In the genomic region with DNA sequence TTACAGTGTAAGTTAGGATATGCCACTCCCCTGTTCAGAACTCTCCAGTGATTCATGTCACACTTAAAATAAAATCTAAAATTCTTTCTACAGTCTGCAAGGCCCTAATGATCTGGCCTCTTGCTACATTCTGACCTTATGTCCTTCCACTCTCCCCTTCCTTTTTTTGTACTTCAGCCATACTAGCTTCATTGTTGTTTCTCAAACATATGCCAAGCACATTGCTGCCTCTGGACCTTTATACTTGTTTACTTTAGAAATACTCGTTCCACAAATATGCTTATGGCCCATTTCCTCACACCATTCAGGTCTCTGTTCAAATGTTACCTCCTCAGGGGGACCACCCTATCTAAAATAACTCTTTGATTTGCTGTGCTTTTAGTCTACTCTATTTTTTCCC, we compare ENCODE assay signal across 32 cellular contexts. TPM values are rescaled to one million over a fixed set of nuclear protein-coding genes. Genes with fewer than 3 reads are reported as not detected.
DNase-seq lines count a peak whose midpoint lies in the region; ATAC-seq and TF ChIP-seq lines count a peak whose summit lies in the region.
"Had no signal": no experiment of that assay in that cellular context is flagged by ENCODE, and none has a peak within 500 bp of the region (broad histone marks: within the 10 kb centered on the region; RNA-seq: fewer than 3 reads in every experiment).

No MANE protein-coding gene starts in this region.

- peaks cover 4% of the 10 kb centered on the region for H3K4me1 Mint-ChIP-seq in mesothelial cell of epicardium
- H3K4me1 Mint-ChIP-seq: activated B cell treated with CpG ODN at 0.5 μM for 24 hours; activated naive CD8-positive, alpha-beta T cell treated with anti-CD3 and anti-CD28 coated beads, Interleukin-2, amount 50 U/mL, for 24 hours; memory B cell; neural crest cell; T-cell had no signal

- H3K27me3 ChIP-seq in BJ (ENCODE audit: control insufficient read depth, insufficient read depth, low read length) (no peaks in the 10 kb centered on the region), fibroblast of lung (ENCODE audit: control insufficient read depth, insufficient read depth, low read length) (peaks cover 3% of the 10 kb centered on the region), osteoblast (ENCODE audit: insufficient read depth, low read length) (peaks cover 8% of the 10 kb centered on the region), BE2C (no peaks in the 10 kb centered on the region)
- H3K27me3 ChIP-seq: BLaER1, pancreas, testis had no signal

- no peaks in the 10 kb centered on the region for H3K36me3 ChIP-seq in BJ (ENCODE audit: control insufficient read depth, insufficient read depth, low read length)
- no peaks in the 10 kb centered on the region for H3K36me3 ChIP-seq in fibroblast of lung (ENCODE audit: control insufficient read depth, insufficient read depth, low read length)
- H3K36me3 ChIP-seq in osteoblast (ENCODE audit: insufficient read depth, low read length) = no peaks in the 10 kb centered on the region
- no peaks in the 10 kb centered on the region for H3K36me3 ChIP-seq in BE2C
- H3K36me3 ChIP-seq: BLaER1, left lung, pancreas had no signal

- no peak overlapping the region for H3K9ac ChIP-seq in fibroblast of lung (ENCODE audit: insufficient read depth, low read length)
- H3K9ac ChIP-seq: BLaER1 had no signal

- H3K9me3 ChIP-seq in fibroblast of lung (ENCODE audit: control insufficient read depth, insufficient read depth, low read depth, low read length) (no peaks in the 10 kb centered on the region), osteoblast (ENCODE audit: low read depth, low read length) (no peaks in the 10 kb centered on the region), BE2C (no peaks in the 10 kb centered on the region; the same call in 1 of the 2 replicates)
- H3K9me3 ChIP-seq: A549, BLaER1, body of pancreas, left lung, pancreas, testis had no signal

- no peak for TF ChIP-seq CTCF in BJ (IDR thresholded peaks at IDR 0.05; ENCODE audit: insufficient read depth, low read depth, low read length)
- TF ChIP-seq CTCF in fibroblast of lung (conservative IDR thresholded peaks at IDR 0.05 in 1 of 2, IDR thresholded peaks at IDR 0.05 in 1 of 2; ENCODE audit: low read depth in 1 of 2, low read length in 2 of 2) = no peak
- TF ChIP-seq CTCF in osteoblast (IDR thresholded peaks at IDR 0.05; ENCODE audit: extremely low read depth, low read depth, low read length) = no peak
- no peak for TF ChIP-seq CTCF in BE2C (IDR thresholded peaks at IDR 0.05; ENCODE audit: low read depth, low read length)
- TF ChIP-seq CTCF in mesothelial cell of epicardium (IDR thresholded peaks at IDR 0.05; ENCODE audit: unreplicated experiment) = no peak

- no peaks in the 10 kb centered on the region for H3K9me3 Mint-ChIP-seq in mesothelial cell of epicardium
- H3K9me3 Mint-ChIP-seq: activated B cell treated with CpG ODN at 0.5 μM for 24 hours; activated naive CD8-positive, alpha-beta T cell treated with anti-CD3 and anti-CD28 coated beads, Interleukin-2, amount 50 U/mL, for 24 hours; memory B cell; neural crest cell; stimulated activated naive CD8-positive, alpha-beta T cell treated with anti-CD3 and anti-CD28 coated beads, Interleukin-15, Interleukin-2, amounts not matched to agents 100 ng/mL and 50 ng/mL, for 24 hours; T-cell had no signal

- H3K4me2 ChIP-seq in fibroblast of lung (ENCODE audit: extremely low read depth, insufficient read depth, low read length) = peak overlapping the region; percentile 40
- H3K4me2 ChIP-seq in osteoblast (ENCODE audit: insufficient read depth, low read length) = no peak overlapping the region
- H3K4me2 ChIP-seq: A549, BLaER1 had no signal

- H3K4me3 ChIP-seq in BJ (ENCODE audit: low read depth, low read length) (no peak overlapping the region), fibroblast of lung (replicated peaks in 1 of 4; ENCODE audit: control extremely low read depth in 1 of 4, insufficient read depth in 1 of 4, low read depth in 3 of 4, low read length in 4 of 4) (no peak overlapping the region), osteoblast (ENCODE audit: insufficient read depth, low read length) (no peak overlapping the region), BE2C (ENCODE audit: low read depth, low read length) (no peak overlapping the region)
- H3K4me3 ChIP-seq: A549, BLaER1, body of pancreas, left lung, pancreas, testis had no signal

- H3K4me1 ChIP-seq in fibroblast of lung (ENCODE audit: control insufficient read depth, extremely low read depth, insufficient read depth, low read length) (peaks cover 15% of the 10 kb centered on the region), osteoblast (ENCODE audit: insufficient read depth, low read length) (peaks cover 16% of the 10 kb centered on the region), BE2C (peaks cover 6% of the 10 kb centered on the region; the same call in 1 of the 2 replicates)
- H3K4me1 ChIP-seq: A549, BLaER1, body of pancreas, foreskin keratinocyte, left lung, pancreas, testis had no signal

- POLR2A ChIA-PET in BJ (lab: Charles Lee) = interaction anchor here (1.0 kb wide), 2 partner anchors 11 to 43 kb away, joined by 3 read pairs; partner anchors contain the start of gene ATXN7L2

- no peak overlapping the region for H3K27ac Mint-ChIP-seq in mesothelial cell of epicardium
- H3K27ac Mint-ChIP-seq: activated B cell treated with CpG ODN at 0.5 μM for 24 hours; activated naive CD8-positive, alpha-beta T cell treated with anti-CD3 and anti-CD28 coated beads, Interleukin-2, amount 50 U/mL, for 24 hours; memory B cell; stimulated activated naive CD8-positive, alpha-beta T cell treated with anti-CD3 and anti-CD28 coated beads, Interleukin-15, Interleukin-2, amounts not matched to agents 100 ng/mL and 50 ng/mL, for 24 hours; T-cell had no signal

- DNase-seq in BJ (ENCODE audit: low read depth) = peak; percentile 76
- DNase-seq in HS-5 (ENCODE audit: low read depth) = peak; percentile 31
- DNase-seq in fibroblast of lung (ENCODE audit: low read depth in 2 of 2) = peak in 1 of 2 donors; percentile 92
- DNase-seq in osteoblast (ENCODE audit: insufficient read length, low spot score, missing footprints) = no peak
- DNase-seq in BE2C = no peak
- no peak for DNase-seq in T1000 (lab: John Stamatoyannopoulos, UW)
- DNase-seq in mesothelial cell of epicardium (ENCODE audit: low spot score in 2 of 2, unreplicated experiment in 2 of 2) = no peak
- DNase-seq: activated B cell treated with CpG ODN at 0.5 μM for 24 hours; activated CD4-positive, alpha-beta T cell treated with anti-CD3 and anti-CD28 coated beads, Interleukin-2, amount 50 U/mL, for 4 hours; activated naive CD4-positive, alpha-beta T cell; activated naive CD8-positive, alpha-beta T cell treated with anti-CD3 and anti-CD28 coated beads, Interleukin-2, amount 50 U/mL, for 24 hours; body of pancreas; DMS153; foreskin keratinocyte; head of caudate nucleus; islet precursor cell; left lung; NCI-H1048; NCI-H1694; NCI-H446 treated with DMSO at 0.1 percent for 48 hours; pancreas; retina; stimulated activated CD8-positive, alpha-beta memory T cell treated with anti-CD3 and anti-CD28 coated beads, Interleukin-4, amount 100 ng/mL, for 48 hours; T-cell; testis had no signal

- no peak overlapping the region for H3K27ac ChIP-seq in fibroblast of lung (ENCODE audit: insufficient read depth, low read length)
- no peak overlapping the region for H3K27ac ChIP-seq in osteoblast (ENCODE audit: low read depth, low read length)
- H3K27ac ChIP-seq: A549, BLaER1, body of pancreas, foreskin keratinocyte, left lung, pancreas, testis had no signal

- H3K79me2 ChIP-seq in fibroblast of lung (ENCODE audit: control insufficient read depth, insufficient read depth, low read length) (no peaks in the 10 kb centered on the region), osteoblast (ENCODE audit: insufficient read depth, low read length) (no peaks in the 10 kb centered on the region)

- peak overlapping the region; percentile 21 for H2AFZ ChIP-seq in fibroblast of lung (ENCODE audit: low read length)
- peak overlapping the region; percentile 24 for H2AFZ ChIP-seq in osteoblast (ENCODE audit: low read length)

- H3K27me3 Mint-ChIP-seq in mesothelial cell of epicardium (ENCODE audit: low read depth) = peaks cover 9% of the 10 kb centered on the region

- no peaks in the 10 kb centered on the region for H3K36me3 Mint-ChIP-seq in mesothelial cell of epicardium
- H3K36me3 Mint-ChIP-seq: memory B cell, T-cell had no signal

- H4K20me1 ChIP-seq in fibroblast of lung (ENCODE audit: control insufficient read depth, extremely low read depth, insufficient read depth, low read length) (no peaks in the 10 kb centered on the region), osteoblast (ENCODE audit: insufficient read depth, low read length) (no peaks in the 10 kb centered on the region)
- H4K20me1 ChIP-seq: BLaER1 had no signal

- no peak for ATAC-seq in HG02678 (IDR thresholded peaks at IDR 0.05; ENCODE audit: unreplicated experiment)
- ATAC-seq: A549; activated naive CD8-positive, alpha-beta T cell treated with anti-CD3 and anti-CD28 coated beads, Interleukin-2, amount 50 U/mL, for 24 hours; body of pancreas; foreskin keratinocyte; left lung; pancreas; T-cell had no signal

- CTCF ChIA-PET in BJ (lab: Yijun Ruan, JAX) = interaction anchor here (0.6 kb wide), 1 partner anchor 21 kb away, joined by 3 read pairs; no protein-coding TSS in a partner anchor

- H3K4me3 Mint-ChIP-seq in mesothelial cell of epicardium = no peak overlapping the region
- H3K4me3 Mint-ChIP-seq: activated B cell treated with CpG ODN at 0.5 μM for 24 hours; activated naive CD8-positive, alpha-beta T cell treated with anti-CD3 and anti-CD28 coated beads, Interleukin-2, amount 50 U/mL, for 24 hours; memory B cell; neural crest cell; stimulated activated naive CD8-positive, alpha-beta T cell treated with anti-CD3 and anti-CD28 coated beads, Interleukin-15, Interleukin-2, amounts not matched to agents 100 ng/mL and 50 ng/mL, for 24 hours; T-cell had no signal

RNA-seq across cellular contexts. Expression of gene PSMA5, which starts 14.9 kb away (rescaled TPM):
- polyA plus RNA-seq in BJ (2011; rRNA removed) (151 and 226 TPM in 2 replicates), fibroblast of lung (142 and 145 TPM in 2 replicates)
- 47.0 and 57.6 TPM in 2 replicates for polyA minus RNA-seq in BJ (2011; rRNA and poly(A)+ RNA removed)
- total RNA-seq in fibroblast of lung (39.0 and 41.0 TPM in 2 replicates), osteoblast (41.5 and 45.6 TPM in 2 replicates), mesothelial cell of epicardium (67.2 to 70.9 TPM (median 69.7 TPM) in 3 replicates)
- polyA plus RNA-seq in fibroblast of lung (2012) = 98.3 and 113 TPM in 2 replicates
- 17.0 and 33.7 TPM in 2 replicates for polyA minus RNA-seq in fibroblast of lung (ENCODE audit: low replicate concordance)
- 152 TPM for polyA plus RNA-seq in BE2C (2012; ENCODE audit: insufficient read depth, insufficient read length, low read depth)

RNA-seq across cellular contexts. Expression of gene SYPL2, which starts 25.2 kb away (rescaled TPM):
- polyA plus RNA-seq in BJ (2011; rRNA removed) (58.8 and 73.1 TPM in 2 replicates), fibroblast of lung (1.8 and 1.9 TPM in 2 replicates)
- 27.8 and 31.3 TPM in 2 replicates for polyA minus RNA-seq in BJ (2011; rRNA and poly(A)+ RNA removed)
- total RNA-seq in fibroblast of lung (0.26 and 1.7 TPM in 2 replicates), osteoblast (0.88 and 1.8 TPM in 2 replicates), mesothelial cell of epicardium (0.11 to 0.22 TPM (median 0.14 TPM) in 3 replicates)
- 1.3 and 1.6 TPM in 2 replicates for polyA plus RNA-seq in fibroblast of lung (2012)
- polyA minus RNA-seq in fibroblast of lung (ENCODE audit: low replicate concordance) = 1.8 and 2.6 TPM in 2 replicates
- polyA plus RNA-seq in BE2C (2012; ENCODE audit: insufficient read depth, insufficient read length, low read depth) = not detected
- total RNA-seq: activated B cell treated with CpG ODN at 0.5 μM for 24 hours, foreskin keratinocyte, HT-29 had no signal
- polyA plus RNA-seq: foreskin keratinocyte had no signal

RNA-seq across cellular contexts. Expression of gene ATXN7L2, which starts 42.6 kb away (rescaled TPM):
- polyA plus RNA-seq in BJ (2011; rRNA removed) (5.7 and 8.7 TPM in 2 replicates), fibroblast of lung (0.86 and 1.6 TPM in 2 replicates)
- 6.1 and 7.6 TPM in 2 replicates for polyA minus RNA-seq in BJ (2011; rRNA and poly(A)+ RNA removed)
- total RNA-seq in fibroblast of lung (1.5 and 2.0 TPM in 2 replicates), osteoblast (1.8 and 3.5 TPM in 2 replicates), mesothelial cell of epicardium (13.8 to 14.9 TPM (median 13.8 TPM) in 3 replicates)
- 1.3 and 2.7 TPM in 2 replicates for polyA plus RNA-seq in fibroblast of lung (2012)
- polyA minus RNA-seq in fibroblast of lung (ENCODE audit: low replicate concordance) = 1.9 and 2.7 TPM in 2 replicates
- polyA plus RNA-seq in BE2C (2012; ENCODE audit: insufficient read depth, insufficient read length, low read depth) = 68.4 TPM

RNA-seq across cellular contexts. Expression of gene SORT1, which starts 43.4 kb away (rescaled TPM):
- polyA plus RNA-seq in BJ (2011; rRNA removed) = 38.6 and 52.6 TPM in 2 replicates
- 144 and 155 TPM in 2 replicates for polyA minus RNA-seq in BJ (2011; rRNA and poly(A)+ RNA removed)
- total RNA-seq in fibroblast of lung = 12.8 and 37.5 TPM in 2 replicates
- 17.0 and 27.5 TPM in 2 replicates for polyA plus RNA-seq in fibroblast of lung
- polyA plus RNA-seq in fibroblast of lung (2012) = 13.4 and 28.2 TPM in 2 replicates
- 54.4 and 178 TPM in 2 replicates for polyA minus RNA-seq in fibroblast of lung (ENCODE audit: low replicate concordance)
- total RNA-seq in osteoblast = 45.1 and 48.5 TPM in 2 replicates
- polyA plus RNA-seq in BE2C (2012; ENCODE audit: insufficient read depth, insufficient read length, low read depth) = 7.0 TPM
- total RNA-seq in mesothelial cell of epicardium = 39.1 to 45.5 TPM (median 40.6 TPM) in 3 replicates

RNA-seq across cellular contexts. Expression of gene CYB561D1, which starts 52.8 kb away (rescaled TPM):
- polyA plus RNA-seq in BJ (2011; rRNA removed) (8.2 and 10.8 TPM in 2 replicates), fibroblast of lung (4.7 and 5.1 TPM in 2 replicates)
- polyA minus RNA-seq in BJ (2011; rRNA and poly(A)+ RNA removed) = 9.3 and 14.3 TPM in 2 replicates
- total RNA-seq in fibroblast of lung (5.1 and 6.6 TPM in 2 replicates), osteoblast (6.5 and 10.5 TPM in 2 replicates), mesothelial cell of epicardium (9.5 to 11.7 TPM (median 10.6 TPM) in 3 replicates)
- polyA plus RNA-seq in fibroblast of lung (2012) = 4.3 and 5.6 TPM in 2 replicates
- polyA minus RNA-seq in fibroblast of lung (ENCODE audit: low replicate concordance) = 9.3 and 15.4 TPM in 2 replicates
- polyA plus RNA-seq in BE2C (2012; ENCODE audit: insufficient read depth, insufficient read length, low read depth) = 10.3 TPM

Comparison
In these comparisons a context has a peak if more than half of its experiments do, and no peak if none do; other contexts are left out.
1. DNase-seq: peak in BJ (single experiment) and HS-5 (single experiment); none in osteoblast (single experiment), BE2C (single experiment), T1000 (single experiment) and mesothelial cell of epicardium (0 of 2).